ENCODE assay signal across 10 cellular contexts in the genomic region with DNA sequence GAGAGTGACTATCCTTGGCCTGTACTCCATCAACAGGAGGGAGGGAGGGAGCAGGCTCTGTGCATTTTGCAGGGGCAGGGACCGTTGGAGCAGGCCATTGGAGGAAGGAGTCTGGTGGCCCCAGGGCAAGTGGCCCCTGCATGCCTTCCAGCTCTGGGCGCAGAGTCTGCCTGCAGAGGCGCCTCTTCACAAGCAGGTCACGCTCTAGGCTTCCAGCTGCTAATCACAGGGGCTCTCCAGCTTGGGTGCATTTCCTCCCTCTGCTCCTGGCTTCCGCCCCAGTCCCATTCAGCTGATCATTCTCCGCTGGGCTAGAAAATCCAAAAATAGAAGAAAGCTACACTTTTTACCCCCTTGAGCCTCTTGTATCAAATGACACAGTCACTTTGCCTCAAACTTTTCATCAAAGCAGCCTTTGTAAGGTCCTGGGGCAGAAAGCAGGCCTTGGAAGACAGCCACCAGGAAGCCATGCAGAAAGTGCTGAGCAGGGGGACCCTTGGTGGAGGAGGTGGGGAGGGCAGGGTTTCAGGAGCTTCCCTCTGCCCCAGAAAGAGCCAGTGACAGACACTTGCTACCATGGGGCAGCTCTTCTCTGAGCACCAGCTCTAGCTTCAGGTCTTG. TPM values are rescaled to one million over a fixed set of nuclear protein-coding genes. Genes with fewer than 3 reads are reported as not detected.
DNase-seq lines count a peak whose midpoint lies in the region; ATAC-seq, FAIRE-seq and TF ChIP-seq lines count a peak whose summit lies in the region.
"Had no signal": no experiment of that assay in that cellular context is flagged by ENCODE, and none has a peak within 500 bp of the region (broad histone marks: within the 10 kb centered on the region; RNA-seq: fewer than 3 reads in every experiment).

No MANE protein-coding gene starts in this region.

- H3K27me3 ChIP-seq in esophagus squamous epithelium = no peaks in the 10 kb centered on the region

- H3K4me3 Mint-ChIP-seq in osteocyte (ENCODE audit: unreplicated experiment) = no peak overlapping the region
- H3K4me3 Mint-ChIP-seq: central memory CD8-positive, alpha-beta T cell had no signal

- peaks cover 17% of the 10 kb centered on the region for H3K4me1 Mint-ChIP-seq in osteocyte (ENCODE audit: unreplicated experiment)

- TF ChIP-seq CTCF in GM13976 (IDR thresholded peaks at IDR 0.05; ENCODE audit: borderline replicate concordance, control extremely low read depth, extremely low read depth, insufficient read depth, missing control alignments) = peak; percentile 23
- no peak for TF ChIP-seq CTCF in esophagus squamous epithelium (IDR thresholded peaks at IDR 0.05)
- TF ChIP-seq CTCF in osteocyte (IDR thresholded peaks at IDR 0.05) = no peak

- no peak overlapping the region for H3K4me3 ChIP-seq in esophagus squamous epithelium

- H3K27me3 Mint-ChIP-seq in osteocyte (ENCODE audit: unreplicated experiment) = no peaks in the 10 kb centered on the region
- H3K27me3 Mint-ChIP-seq: central memory CD8-positive, alpha-beta T cell had no signal

- 62 to 75% methylated on average over 3 to 4 of the region's 6 CpGs for WGBS in esophagus squamous epithelium, 2 donors

- peaks cover 0 to 40% (median 18%) of the 10 kb centered on the region in 3 donors for H3K4me1 ChIP-seq in esophagus squamous epithelium

- no peaks in the 10 kb centered on the region for H3K36me3 Mint-ChIP-seq in osteocyte (ENCODE audit: unreplicated experiment)

- in situ Hi-C loops in GM13976 (cut with MboI; ENCODE audit: low sequenced_read_pairs, unreplicated experiment) = no loop called here

- no peaks in the 10 kb centered on the region for H3K9me3 ChIP-seq in esophagus squamous epithelium

- H3K36me3 ChIP-seq in esophagus squamous epithelium = no peaks in the 10 kb centered on the region

- H3K27ac ChIP-seq in esophagus squamous epithelium = peak overlapping the region in 3 of 4 donors; percentile 33 to 46 (median 36)
- H3K27ac ChIP-seq: HL-60 had no signal

- intact Hi-C loops in esophagus squamous epithelium (cut with DNase I) = no loop called here

- H3K27ac Mint-ChIP-seq in osteocyte (ENCODE audit: unreplicated experiment) = no peak overlapping the region

- ATAC-seq in HG03064 (IDR thresholded peaks at IDR 0.05; ENCODE audit: low read depth, unreplicated experiment) = peak; percentile 63
- ATAC-seq in stimulated activated naive CD8-positive, alpha-beta T cell treated with anti-CD3 and anti-CD28 coated beads, Interleukin-15, Interleukin-2, amounts not matched to agents 100 U/mL and 50 U/mL, for 24 hours = no peak

- H3K9me3 Mint-ChIP-seq in osteocyte (ENCODE audit: unreplicated experiment) = no peaks in the 10 kb centered on the region
- H3K9me3 Mint-ChIP-seq: central memory CD8-positive, alpha-beta T cell had no signal

- DNase-seq in GM13976 (ENCODE audit: low spot score) (peak; percentile 70), esophagus squamous epithelium (lab: John Stamatoyannopoulos, UW) (no peak), osteocyte (ENCODE audit: extremely low spot score, unreplicated experiment) (peak; percentile 38), NCI-H2107 treated with DMSO at 0.1 percent for 48 hours (lab: John Stamatoyannopoulos, UW; ENCODE audit: unreplicated experiment) (no peak), H54 (ENCODE audit: insufficient read length, low spot score) (no peak), GF-D8 (lab: John Stamatoyannopoulos, UW) (no peak)
- no peak for DNase-seq in stimulated activated naive CD8-positive, alpha-beta T cell treated with anti-CD3 and anti-CD28 coated beads, Interleukin-15, Interleukin-2, amounts not matched to agents 100 U/mL and 50 U/mL, for 24 hours

- no peak for TF ChIP-seq POLR2A in esophagus squamous epithelium (IDR thresholded peaks at IDR 0.05)
- TF ChIP-seq POLR2A in H54 (IDR thresholded peaks at IDR 0.05; ENCODE audit: low read depth, low read length) = no peak

- FAIRE-seq in H54 (lab: Jason Lieb, UNC) = no peak

RNA-seq across cellular contexts. Expression of a gene that starts 11.3 kb away (rescaled TPM):
- total RNA-seq in esophagus squamous epithelium (not detected), osteocyte (not detected in 2 replicates)

RNA-seq across cellular contexts. Expression of a gene that starts 51.7 kb away (rescaled TPM):
- total RNA-seq in esophagus squamous epithelium (10 to 100 TPM in 3 of 4 donors, 1 to 10 TPM in 1; 5.3 to 49.6 (median 18.7) TPM), osteocyte (90.6 and 91.3 TPM in 2 replicates)

RNA-seq across cellular contexts. Expression of a gene that starts 51.7 kb away (rescaled TPM):
- total RNA-seq in esophagus squamous epithelium (1 to 10 TPM; 1.3 to 6.1 (median 3.0) TPM), osteocyte (8.9 and 9.3 TPM in 2 replicates)

Comparison
In these comparisons a context has a peak if more than half of its experiments do, and no peak if none do; other contexts are left out.
1. DNase-seq: peak in GM13976 (single experiment) and osteocyte (single experiment); none in esophagus squamous epithelium (single experiment), NCI-H2107 treated with DMSO at 0.1 percent for 48 hours (single experiment), H54 (single experiment), GF-D8 (single experiment) and stimulated activated naive CD8-positive, alpha-beta T cell treated with anti-CD3 and anti-CD28 coated beads, Interleukin-15, Interleukin-2, amounts not matched to agents 100 U/mL and 50 U/mL, for 24 hours (single experiment).